Comparison of ENCODE assay signal across 1 cellular context in the genomic region with DNA sequence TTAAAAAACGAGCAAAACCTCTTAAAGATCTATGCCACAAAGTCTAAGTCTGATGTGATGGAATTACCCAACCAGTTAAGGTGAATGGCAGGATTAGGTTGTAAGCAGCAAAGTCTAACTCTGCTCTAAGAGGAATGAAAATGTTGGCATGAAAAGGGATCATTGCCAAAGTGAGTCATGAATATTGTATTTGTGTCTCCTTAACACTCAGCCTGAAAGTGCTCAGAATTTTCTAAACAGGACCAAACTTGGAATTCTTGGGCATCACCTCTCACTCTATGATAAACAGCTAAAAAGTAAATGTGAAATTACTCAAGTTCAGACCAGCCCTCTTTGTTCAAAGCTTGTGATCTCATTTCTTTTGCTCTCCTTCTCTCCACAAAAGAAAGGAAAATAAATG.
TF ChIP-seq lines count a peak whose summit lies in the region.

No MANE protein-coding gene starts in this region.

TF ChIP-seq in HCT116, 20 proteins besides CTCF, POLR2A, EP300 and RAD21 (continued from another document):
- TF ChIP-seq CBX3 (IDR thresholded peaks at IDR 0.05; ENCODE audit: low read depth) (no peak), TCF7L2 (IDR thresholded peaks at IDR 0.05; ENCODE audit: borderline replicate concordance, extremely low read depth, insufficient read depth, insufficient read length) (no peak), ZNF274 (IDR thresholded peaks at IDR 0.05; ENCODE audit: low read depth, low read length) (no peak), POLR2AphosphoS5 (IDR thresholded peaks at IDR 0.05; ENCODE audit: low read depth, low read length) (no peak), ATF3 (IDR thresholded peaks at IDR 0.05) (no peak)
- TF ChIP-seq, protein P1, sequence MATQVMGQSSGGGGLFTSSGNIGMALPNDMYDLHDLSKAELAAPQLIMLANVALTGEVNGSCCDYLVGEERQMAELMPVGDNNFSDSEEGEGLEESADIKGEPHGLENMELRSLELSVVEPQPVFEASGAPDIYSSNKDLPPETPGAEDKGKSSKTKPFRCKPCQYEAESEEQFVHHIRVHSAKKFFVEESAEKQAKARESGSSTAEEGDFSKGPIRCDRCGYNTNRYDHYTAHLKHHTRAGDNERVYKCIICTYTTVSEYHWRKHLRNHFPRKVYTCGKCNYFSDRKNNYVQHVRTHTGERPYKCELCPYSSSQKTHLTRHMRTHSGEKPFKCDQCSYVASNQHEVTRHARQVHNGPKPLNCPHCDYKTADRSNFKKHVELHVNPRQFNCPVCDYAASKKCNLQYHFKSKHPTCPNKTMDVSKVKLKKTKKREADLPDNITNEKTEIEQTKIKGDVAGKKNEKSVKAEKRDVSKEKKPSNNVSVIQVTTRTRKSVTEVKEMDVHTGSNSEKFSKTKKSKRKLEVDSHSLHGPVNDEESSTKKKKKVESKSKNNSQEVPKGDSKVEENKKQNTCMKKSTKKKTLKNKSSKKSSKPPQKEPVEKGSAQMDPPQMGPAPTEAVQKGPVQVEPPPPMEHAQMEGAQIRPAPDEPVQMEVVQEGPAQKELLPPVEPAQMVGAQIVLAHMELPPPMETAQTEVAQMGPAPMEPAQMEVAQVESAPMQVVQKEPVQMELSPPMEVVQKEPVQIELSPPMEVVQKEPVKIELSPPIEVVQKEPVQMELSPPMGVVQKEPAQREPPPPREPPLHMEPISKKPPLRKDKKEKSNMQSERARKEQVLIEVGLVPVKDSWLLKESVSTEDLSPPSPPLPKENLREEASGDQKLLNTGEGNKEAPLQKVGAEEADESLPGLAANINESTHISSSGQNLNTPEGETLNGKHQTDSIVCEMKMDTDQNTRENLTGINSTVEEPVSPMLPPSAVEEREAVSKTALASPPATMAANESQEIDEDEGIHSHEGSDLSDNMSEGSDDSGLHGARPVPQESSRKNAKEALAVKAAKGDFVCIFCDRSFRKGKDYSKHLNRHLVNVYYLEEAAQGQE (IDR thresholded peaks at IDR 0.05; ENCODE audit: low read depth) = no peak
TF ChIP-seq in HCT116: peak in this region for 0.
